1 cellular context compared by ENCODE assay signal in the genomic region with DNA sequence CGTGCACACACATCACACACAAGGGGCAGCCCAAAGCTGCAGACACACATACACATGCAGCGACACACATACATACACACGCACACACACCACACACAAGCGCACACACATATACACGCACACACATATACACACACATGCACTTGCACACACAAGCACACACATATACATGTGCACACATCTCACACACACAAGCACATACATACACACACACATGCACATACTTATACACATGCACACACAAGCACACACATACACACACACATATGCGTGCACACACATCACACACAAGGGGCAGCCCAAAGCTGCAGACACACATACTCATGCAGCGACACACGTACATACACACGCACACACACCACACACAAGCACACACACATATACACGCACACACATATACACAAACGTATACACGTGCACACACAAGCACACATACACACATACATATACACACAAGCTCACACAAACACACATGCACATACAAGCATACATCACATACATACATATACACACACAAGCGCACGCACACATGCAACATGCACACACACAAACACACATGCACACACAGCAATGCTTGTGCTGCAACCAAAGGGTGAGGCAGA.
TF ChIP-seq lines count a peak whose summit lies in the region.

No MANE protein-coding gene starts in this region.

TF ChIP-seq in H1, 55 proteins besides CTCF, POLR2A, EP300 and RAD21 (continued from another document):
- TF ChIP-seq EGR1 (IDR thresholded peaks at IDR 0.05; ENCODE audit: borderline replicate concordance, low read depth, low read length) (no peak), EZH2 (IDR thresholded peaks at IDR 0.05; ENCODE audit: low read depth, low read length, severe bottlenecking) (no peak), CHD1 (IDR thresholded peaks at IDR 0.05; ENCODE audit: low read depth, low read length) (no peak), JUND (IDR thresholded peaks at IDR 0.05; ENCODE audit: low read length) (no peak), SP4 (IDR thresholded peaks at IDR 0.05; ENCODE audit: low read length) (no peak), NANOG (IDR thresholded peaks at IDR 0.05; ENCODE audit: insufficient read depth, low read depth, low read length, poor library complexity, severe bottlenecking) (no peak)
TF ChIP-seq in H1: peak in this region for 0.
